Comparison of ENCODE assay signal across 18 cellular contexts in genomic region chr11:48169706-48170105, GRCh38. TPM values are rescaled to one million over a fixed set of nuclear protein-coding genes. Genes with fewer than 3 reads are reported as not detected.
DNase-seq lines count a peak whose midpoint lies in the region; ATAC-seq and TF ChIP-seq lines count a peak whose summit lies in the region.
"Had no signal": no experiment of that assay in that cellular context is flagged by ENCODE, and none has a peak within 500 bp of the region (broad histone marks: within the 10 kb centered on the region; RNA-seq: fewer than 3 reads in every experiment).

No MANE protein-coding gene starts in this region.

- peak overlapping the region; percentile 37 for H3K4me3 ChIP-seq in BLaER1
- no peak overlapping the region for H3K4me3 ChIP-seq in upper lobe of left lung

- no peaks in the 10 kb centered on the region for H3K27me3 Mint-ChIP-seq in neural crest cell (ENCODE audit: low read depth)
- H3K27me3 Mint-ChIP-seq: activated naive CD4-positive, alpha-beta T cell treated with anti-CD3 and anti-CD28 coated beads, Interleukin-2, amount 10 ng/mL, durations not matched to agents 7 days and 5 days; type B pancreatic cell had no signal

- TF ChIP-seq CTCF in neural crest cell (conservative IDR thresholded peaks at IDR 0.05) (no peak), upper lobe of left lung (IDR thresholded peaks at IDR 0.05) (no peak)

- peaks cover 22% of the 10 kb centered on the region for H3K36me3 Mint-ChIP-seq in neural crest cell (ENCODE audit: low read depth)

- H3K36me3 ChIP-seq in BLaER1 (peaks cover 6% of the 10 kb centered on the region), upper lobe of left lung (peaks cover 0 to 40% (median 12%) of the 10 kb centered on the region in 4 donors)

- peak overlapping the region; percentile 45 for H3K9ac ChIP-seq in BLaER1

- H3K9me3 Mint-ChIP-seq in neural crest cell = no peaks in the 10 kb centered on the region
- H3K9me3 Mint-ChIP-seq: activated naive CD4-positive, alpha-beta T cell treated with anti-CD3 and anti-CD28 coated beads, Interleukin-2, amount 10 ng/mL, durations not matched to agents 7 days and 5 days; type B pancreatic cell had no signal

- peak; percentile 86 for ATAC-seq in Right ventricle myocardium inferior
- no peak for ATAC-seq in upper lobe of left lung (ENCODE audit: low FRiP score in 2 of 2)
- ATAC-seq: activated CD4-positive, CD25-positive, alpha-beta regulatory T cell treated with anti-CD3 and anti-CD28 coated beads, Interleukin-2, amount 50 U/mL, for 24 hours had no signal

- peak overlapping the region; percentile 94 for H3K27ac Mint-ChIP-seq in neural crest cell (ENCODE audit: unreplicated experiment)
- H3K27ac Mint-ChIP-seq: type B pancreatic cell had no signal

- no peaks in the 10 kb centered on the region for H4K20me1 ChIP-seq in BLaER1

- DNase-seq in Right ventricle myocardium inferior (ENCODE audit: missing footprints) (no peak), neural crest cell (ENCODE audit: low read depth, low spot score) (no peak), RPMI8226 (no peak), NCI-H1105 (lab: John Stamatoyannopoulos, UW) (no peak), upper lobe of left lung (no peak)
- no peak for DNase-seq in activated CD4-positive, CD25-positive, alpha-beta regulatory T cell treated with anti-CD3 and anti-CD28 coated beads, Interleukin-2, amount 50 U/mL, for 72 hours
- DNase-seq: activated naive CD4-positive, alpha-beta T cell treated with anti-CD3 and anti-CD28 coated beads, Interleukin-2, amount 10 ng/mL, durations not matched to agents 7 days and 5 days; caudate nucleus; kidney; NCI-H1694; NCI-H510A; stimulated activated CD4-positive, alpha-beta T cell treated with anti-CD3 and anti-CD28 coated beads, Interleukin-2, amount 100 ng/mL, for 48 hours; stimulated activated CD8-positive, alpha-beta memory T cell treated with anti-CD3 and anti-CD28 coated beads, Interleukin-4, amount 100 ng/mL, for 48 hours had no signal

- H3K9me3 ChIP-seq in BLaER1 = peaks cover 14% of the 10 kb centered on the region
- H3K9me3 ChIP-seq in upper lobe of left lung = no peaks in the 10 kb centered on the region

- no peak overlapping the region for H3K4me3 Mint-ChIP-seq in neural crest cell
- H3K4me3 Mint-ChIP-seq: activated naive CD4-positive, alpha-beta T cell treated with anti-CD3 and anti-CD28 coated beads, Interleukin-2, amount 10 ng/mL, durations not matched to agents 7 days and 5 days; type B pancreatic cell had no signal

- H3K4me1 ChIP-seq in BLaER1 (peaks cover 73% of the 10 kb centered on the region), upper lobe of left lung (peaks cover 9 to 24% (median 20%) of the 10 kb centered on the region in 4 donors)

- H3K27me3 ChIP-seq in BLaER1 (no peaks in the 10 kb centered on the region), upper lobe of left lung (no peaks in the 10 kb centered on the region)

- 57 to 62% methylated on average over 6 of the region's 6 CpGs for whole genome bisulfite sequencing in upper lobe of left lung, 2 donors

- peak overlapping the region; percentile 90 for H3K27ac ChIP-seq in BLaER1
- H3K27ac ChIP-seq in angular gyrus (ENCODE audit: low read depth, low read length) = peak overlapping the region; percentile 13
- no peak overlapping the region for H3K27ac ChIP-seq in upper lobe of left lung

- peak overlapping the region; percentile 89 for H3K4me2 ChIP-seq in BLaER1

- no peak for TF ChIP-seq EP300 in upper lobe of left lung (IDR thresholded peaks at IDR 0.05)

- intact Hi-C loops in Right ventricle myocardium inferior (cut with DNase I) = loop anchor here (5.0 kb wide), 1 partner anchor 998 kb away; no protein-coding TSS in a partner anchor

- peaks cover 26% of the 10 kb centered on the region for H3K4me1 Mint-ChIP-seq in neural crest cell

- no peak for TF ChIP-seq POLR2A in upper lobe of left lung (IDR thresholded peaks at IDR 0.05)

RNA-seq across cellular contexts. Expression of gene OR4B1, which starts 46.9 kb away (rescaled TPM):
- total RNA-seq in Right ventricle myocardium inferior (not detected), neural crest cell (not detected in 2 replicates), upper lobe of left lung (not detected)
- total RNA-seq: kidney; T-helper 1 cell treated with Interleukin-12 subunit alpha and Interleukin-12 subunit beta and Interleukin-4 antibody, amounts not matched to agents 30 ng/mL and 1 ng/mL, for 36 hours had no signal

Comparison
In these comparisons a context has a peak if more than half of its experiments do, and no peak if none do; other contexts are left out.
1. H3K27ac ChIP-seq: peak in BLaER1 (single experiment) and angular gyrus (single experiment); none in upper lobe of left lung (0 of 4).